ENCODE assay signal across 18 cellular contexts in genomic region chr15:92586383-92586910, GRCh38.
"Had no signal": no experiment of that assay in that cellular context is flagged by ENCODE, and none has a peak within 500 bp of the region (broad histone marks: within the 10 kb centered on the region; RNA-seq: fewer than 3 reads in every experiment).

No MANE protein-coding gene starts in this region.

- H3K9me3 ChIP-seq: heart right ventricle, lower lobe of right lung, stomach, suprapubic skin, tibial nerve, vagina had no signal

- DNase-seq: activated CD4-positive, alpha-beta memory T cell treated with anti-CD3 and anti-CD28 coated beads for 36 hours; activated CD4-positive, alpha-beta T cell treated with anti-CD3 and anti-CD28 coated beads for 48 hours; activated naive CD4-positive, alpha-beta T cell treated with Interleukin-2 at 50 U/mL for 16 hours; activated naive CD8-positive, alpha-beta T cell treated with anti-CD3 and anti-CD28 coated beads for 36 hours; activated T-cell treated with anti-CD3 and anti-CD28 coated beads, Interleukin-2, amount 50 U/mL, for 48 hours; foreskin fibroblast; heart right ventricle; kidney; lower lobe of right lung; naive B cell; stimulated activated CD4-positive, alpha-beta T cell treated with anti-CD3 and anti-CD28 coated beads, Interleukin-1b, Interleukin-23, amount 100 ng/mL, for 48 hours; stomach; T-helper 17 cell had no signal

- H3K27ac ChIP-seq: heart right ventricle, lower lobe of right lung, stomach, suprapubic skin, tibial nerve, vagina had no signal

- H3K4me3 ChIP-seq: heart right ventricle, lower lobe of right lung, stomach, suprapubic skin, tibial nerve, vagina had no signal

- ATAC-seq: heart right ventricle; lower lobe of right lung; stimulated activated memory B cell treated with anti-CD40 and anti-IgM and Interleukin-4, amounts not matched to agents 10 μg/mL and 1 μg/mL and 100 μg/mL, for 72 hours; T-helper 17 cell had no signal

- FAIRE-seq: endometrium, kidney had no signal

- H3K4me1 ChIP-seq: lower lobe of right lung, stomach, suprapubic skin, vagina had no signal

- H3K27me3 ChIP-seq: stomach, suprapubic skin, tibial nerve, vagina had no signal

- H3K36me3 ChIP-seq: heart right ventricle, lower lobe of right lung, suprapubic skin, tibial nerve, vagina had no signal
